In the genomic region with DNA sequence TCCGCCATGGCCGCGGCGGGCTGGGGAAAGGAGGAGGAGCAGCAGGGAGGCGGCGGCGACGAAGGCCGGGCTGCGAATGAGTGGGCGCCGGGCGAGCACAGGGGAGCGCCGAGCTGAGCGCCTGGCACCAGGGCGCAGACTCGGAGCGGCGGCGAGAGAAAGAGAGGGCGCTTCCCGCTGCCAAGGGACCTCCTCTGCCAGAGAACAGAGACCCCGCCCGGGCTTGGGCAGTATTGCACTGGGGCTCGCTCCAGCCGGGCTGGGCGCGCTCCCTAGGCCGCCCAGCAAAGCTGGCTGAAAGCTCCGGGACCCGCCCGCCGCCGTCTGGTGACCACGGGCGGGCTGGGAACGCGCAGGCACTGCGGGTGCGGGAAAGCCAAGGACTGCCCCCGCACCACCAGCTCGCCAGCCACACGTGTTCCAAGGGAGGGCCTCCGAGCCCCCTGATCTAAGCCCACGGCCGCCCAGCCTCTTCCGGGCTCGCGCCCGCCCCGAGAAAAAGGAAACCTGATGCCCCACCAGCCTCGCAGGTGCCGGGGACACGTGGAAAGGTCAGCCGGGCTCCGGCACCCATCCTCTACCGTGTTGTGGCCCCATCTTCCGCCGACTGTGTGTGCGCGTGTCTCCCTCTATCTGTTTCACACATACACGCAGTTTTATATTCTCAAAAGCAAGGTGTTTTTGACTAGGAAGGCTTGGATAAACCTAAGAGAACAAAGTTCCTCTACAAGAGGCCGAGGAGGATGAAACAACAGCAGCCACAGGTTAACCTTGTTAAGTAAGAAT, we compare ENCODE assay signal across 1 cellular context.
TF ChIP-seq lines count a peak whose summit lies in the region.

A gene (minus strand): TSS at position 140 of the 786 bp plus-strand sequence. CDS start 132 bp downstream, at position 8.

TF ChIP-seq in HepG2, 621 proteins besides CTCF, POLR2A, EP300 and RAD21 (continued from another document and continues in another):
- TF ChIP-seq, protein P1, sequence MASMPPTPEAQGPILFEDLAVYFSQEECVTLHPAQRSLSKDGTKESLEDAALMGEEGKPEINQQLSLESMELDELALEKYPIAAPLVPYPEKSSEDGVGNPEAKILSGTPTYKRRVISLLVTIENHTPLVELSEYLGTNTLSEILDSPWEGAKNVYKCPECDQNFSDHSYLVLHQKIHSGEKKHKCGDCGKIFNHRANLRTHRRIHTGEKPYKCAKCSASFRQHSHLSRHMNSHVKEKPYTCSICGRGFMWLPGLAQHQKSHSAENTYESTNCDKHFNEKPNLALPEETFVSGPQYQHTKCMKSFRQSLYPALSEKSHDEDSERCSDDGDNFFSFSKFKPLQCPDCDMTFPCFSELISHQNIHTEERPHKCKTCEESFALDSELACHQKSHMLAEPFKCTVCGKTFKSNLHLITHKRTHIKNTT (CRISPR knock-in tag; IDR thresholded peaks at IDR 0.05): no peak
- no peak for TF ChIP-seq JARID2 (CRISPR knock-in tag; IDR thresholded peaks at IDR 0.05; ENCODE audit: insufficient replicate concordance)
- TF ChIP-seq ZNF563 (CRISPR knock-in tag; IDR thresholded peaks at IDR 0.05): peak; percentile 37; the same call in 1 of the 2 replicates
- peak; percentile 66; the same call in 1 of the 2 replicates for TF ChIP-seq ZNF235 (CRISPR knock-in tag; IDR thresholded peaks at IDR 0.05; ENCODE audit: borderline replicate concordance)
- peak; percentile 9; the same call in 1 of the 2 replicates for TF ChIP-seq REL (CRISPR knock-in tag; conservative IDR thresholded peaks at IDR 0.05)
- no peak for TF ChIP-seq ZNF44 (CRISPR knock-in tag; IDR thresholded peaks at IDR 0.05)
- TF ChIP-seq, protein P2, sequence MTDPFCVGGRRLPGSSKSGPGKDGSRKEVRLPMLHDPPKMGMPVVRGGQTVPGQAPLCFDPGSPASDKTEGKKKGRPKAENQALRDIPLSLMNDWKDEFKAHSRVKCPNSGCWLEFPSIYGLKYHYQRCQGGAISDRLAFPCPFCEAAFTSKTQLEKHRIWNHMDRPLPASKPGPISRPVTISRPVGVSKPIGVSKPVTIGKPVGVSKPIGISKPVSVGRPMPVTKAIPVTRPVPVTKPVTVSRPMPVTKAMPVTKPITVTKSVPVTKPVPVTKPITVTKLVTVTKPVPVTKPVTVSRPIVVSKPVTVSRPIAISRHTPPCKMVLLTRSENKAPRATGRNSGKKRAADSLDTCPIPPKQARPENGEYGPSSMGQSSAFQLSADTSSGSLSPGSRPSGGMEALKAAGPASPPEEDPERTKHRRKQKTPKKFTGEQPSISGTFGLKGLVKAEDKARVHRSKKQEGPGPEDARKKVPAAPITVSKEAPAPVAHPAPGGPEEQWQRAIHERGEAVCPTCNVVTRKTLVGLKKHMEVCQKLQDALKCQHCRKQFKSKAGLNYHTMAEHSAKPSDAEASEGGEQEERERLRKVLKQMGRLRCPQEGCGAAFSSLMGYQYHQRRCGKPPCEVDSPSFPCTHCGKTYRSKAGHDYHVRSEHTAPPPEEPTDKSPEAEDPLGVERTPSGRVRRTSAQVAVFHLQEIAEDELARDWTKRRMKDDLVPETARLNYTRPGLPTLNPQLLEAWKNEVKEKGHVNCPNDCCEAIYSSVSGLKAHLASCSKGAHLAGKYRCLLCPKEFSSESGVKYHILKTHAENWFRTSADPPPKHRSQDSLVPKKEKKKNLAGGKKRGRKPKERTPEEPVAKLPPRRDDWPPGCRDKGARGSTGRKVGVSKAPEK (CRISPR knock-in tag; IDR thresholded peaks at IDR 0.05; ENCODE audit: borderline replicate concordance): peak; percentile 51; the same call in 1 of the 2 replicates
- TF ChIP-seq, protein P3, sequence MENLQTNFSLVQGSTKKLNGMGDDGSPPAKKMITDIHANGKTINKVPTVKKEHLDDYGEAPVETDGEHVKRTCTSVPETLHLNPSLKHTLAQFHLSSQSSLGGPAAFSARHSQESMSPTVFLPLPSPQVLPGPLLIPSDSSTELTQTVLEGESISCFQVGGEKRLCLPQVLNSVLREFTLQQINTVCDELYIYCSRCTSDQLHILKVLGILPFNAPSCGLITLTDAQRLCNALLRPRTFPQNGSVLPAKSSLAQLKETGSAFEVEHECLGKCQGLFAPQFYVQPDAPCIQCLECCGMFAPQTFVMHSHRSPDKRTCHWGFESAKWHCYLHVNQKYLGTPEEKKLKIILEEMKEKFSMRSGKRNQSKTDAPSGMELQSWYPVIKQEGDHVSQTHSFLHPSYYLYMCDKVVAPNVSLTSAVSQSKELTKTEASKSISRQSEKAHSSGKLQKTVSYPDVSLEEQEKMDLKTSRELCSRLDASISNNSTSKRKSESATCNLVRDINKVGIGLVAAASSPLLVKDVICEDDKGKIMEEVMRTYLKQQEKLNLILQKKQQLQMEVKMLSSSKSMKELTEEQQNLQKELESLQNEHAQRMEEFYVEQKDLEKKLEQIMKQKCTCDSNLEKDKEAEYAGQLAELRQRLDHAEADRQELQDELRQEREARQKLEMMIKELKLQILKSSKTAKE (CRISPR knock-in tag; IDR thresholded peaks at IDR 0.05; ENCODE audit: borderline replicate concordance): no peak
- TF ChIP-seq ZNF891 (CRISPR knock-in tag; IDR thresholded peaks at IDR 0.05): no peak; the same call in 1 of the 2 replicates
- peak; percentile 85; the same call in 1 of the 2 replicates for TF ChIP-seq RNF2 (conservative IDR thresholded peaks at IDR 0.05; ENCODE audit: low read depth)
- no peak; the same call in 1 of the 2 replicates for TF ChIP-seq HCFC1 (IDR thresholded peaks at IDR 0.05; ENCODE audit: low read depth, low read length)
- TF ChIP-seq ZNF317 (CRISPR knock-in tag; IDR thresholded peaks at IDR 0.05): peak; percentile 70; the same call in 1 of the 2 replicates
- TF ChIP-seq, protein P4, sequence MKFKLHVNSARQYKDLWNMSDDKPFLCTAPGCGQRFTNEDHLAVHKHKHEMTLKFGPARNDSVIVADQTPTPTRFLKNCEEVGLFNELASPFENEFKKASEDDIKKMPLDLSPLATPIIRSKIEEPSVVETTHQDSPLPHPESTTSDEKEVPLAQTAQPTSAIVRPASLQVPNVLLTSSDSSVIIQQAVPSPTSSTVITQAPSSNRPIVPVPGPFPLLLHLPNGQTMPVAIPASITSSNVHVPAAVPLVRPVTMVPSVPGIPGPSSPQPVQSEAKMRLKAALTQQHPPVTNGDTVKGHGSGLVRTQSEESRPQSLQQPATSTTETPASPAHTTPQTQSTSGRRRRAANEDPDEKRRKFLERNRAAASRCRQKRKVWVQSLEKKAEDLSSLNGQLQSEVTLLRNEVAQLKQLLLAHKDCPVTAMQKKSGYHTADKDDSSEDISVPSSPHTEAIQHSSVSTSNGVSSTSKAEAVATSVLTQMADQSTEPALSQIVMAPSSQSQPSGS (CRISPR knock-in tag; IDR thresholded peaks at IDR 0.05): peak; percentile 52; the same call in 1 of the 2 replicates
- TF ChIP-seq KDM4B (CRISPR knock-in tag; IDR thresholded peaks at IDR 0.05): no peak
- no peak for TF ChIP-seq SAFB2 (CRISPR knock-in tag; IDR thresholded peaks at IDR 0.05; ENCODE audit: borderline replicate concordance, low read depth)
- TF ChIP-seq, protein P5, sequence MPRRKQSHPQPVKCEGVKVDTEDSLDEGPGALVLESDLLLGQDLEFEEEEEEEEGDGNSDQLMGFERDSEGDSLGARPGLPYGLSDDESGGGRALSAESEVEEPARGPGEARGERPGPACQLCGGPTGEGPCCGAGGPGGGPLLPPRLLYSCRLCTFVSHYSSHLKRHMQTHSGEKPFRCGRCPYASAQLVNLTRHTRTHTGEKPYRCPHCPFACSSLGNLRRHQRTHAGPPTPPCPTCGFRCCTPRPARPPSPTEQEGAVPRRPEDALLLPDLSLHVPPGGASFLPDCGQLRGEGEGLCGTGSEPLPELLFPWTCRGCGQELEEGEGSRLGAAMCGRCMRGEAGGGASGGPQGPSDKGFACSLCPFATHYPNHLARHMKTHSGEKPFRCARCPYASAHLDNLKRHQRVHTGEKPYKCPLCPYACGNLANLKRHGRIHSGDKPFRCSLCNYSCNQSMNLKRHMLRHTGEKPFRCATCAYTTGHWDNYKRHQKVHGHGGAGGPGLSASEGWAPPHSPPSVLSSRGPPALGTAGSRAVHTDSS (CRISPR knock-in tag; conservative IDR thresholded peaks at IDR 0.05): 0 out of 2 replicates have a peak, but pooled peaks have one; percentile 19
- TF ChIP-seq ZNF335 (CRISPR knock-in tag; IDR thresholded peaks at IDR 0.05): 0 out of 2 replicates have a peak, but pooled peaks have one; percentile 26
- TF ChIP-seq, protein P6, sequence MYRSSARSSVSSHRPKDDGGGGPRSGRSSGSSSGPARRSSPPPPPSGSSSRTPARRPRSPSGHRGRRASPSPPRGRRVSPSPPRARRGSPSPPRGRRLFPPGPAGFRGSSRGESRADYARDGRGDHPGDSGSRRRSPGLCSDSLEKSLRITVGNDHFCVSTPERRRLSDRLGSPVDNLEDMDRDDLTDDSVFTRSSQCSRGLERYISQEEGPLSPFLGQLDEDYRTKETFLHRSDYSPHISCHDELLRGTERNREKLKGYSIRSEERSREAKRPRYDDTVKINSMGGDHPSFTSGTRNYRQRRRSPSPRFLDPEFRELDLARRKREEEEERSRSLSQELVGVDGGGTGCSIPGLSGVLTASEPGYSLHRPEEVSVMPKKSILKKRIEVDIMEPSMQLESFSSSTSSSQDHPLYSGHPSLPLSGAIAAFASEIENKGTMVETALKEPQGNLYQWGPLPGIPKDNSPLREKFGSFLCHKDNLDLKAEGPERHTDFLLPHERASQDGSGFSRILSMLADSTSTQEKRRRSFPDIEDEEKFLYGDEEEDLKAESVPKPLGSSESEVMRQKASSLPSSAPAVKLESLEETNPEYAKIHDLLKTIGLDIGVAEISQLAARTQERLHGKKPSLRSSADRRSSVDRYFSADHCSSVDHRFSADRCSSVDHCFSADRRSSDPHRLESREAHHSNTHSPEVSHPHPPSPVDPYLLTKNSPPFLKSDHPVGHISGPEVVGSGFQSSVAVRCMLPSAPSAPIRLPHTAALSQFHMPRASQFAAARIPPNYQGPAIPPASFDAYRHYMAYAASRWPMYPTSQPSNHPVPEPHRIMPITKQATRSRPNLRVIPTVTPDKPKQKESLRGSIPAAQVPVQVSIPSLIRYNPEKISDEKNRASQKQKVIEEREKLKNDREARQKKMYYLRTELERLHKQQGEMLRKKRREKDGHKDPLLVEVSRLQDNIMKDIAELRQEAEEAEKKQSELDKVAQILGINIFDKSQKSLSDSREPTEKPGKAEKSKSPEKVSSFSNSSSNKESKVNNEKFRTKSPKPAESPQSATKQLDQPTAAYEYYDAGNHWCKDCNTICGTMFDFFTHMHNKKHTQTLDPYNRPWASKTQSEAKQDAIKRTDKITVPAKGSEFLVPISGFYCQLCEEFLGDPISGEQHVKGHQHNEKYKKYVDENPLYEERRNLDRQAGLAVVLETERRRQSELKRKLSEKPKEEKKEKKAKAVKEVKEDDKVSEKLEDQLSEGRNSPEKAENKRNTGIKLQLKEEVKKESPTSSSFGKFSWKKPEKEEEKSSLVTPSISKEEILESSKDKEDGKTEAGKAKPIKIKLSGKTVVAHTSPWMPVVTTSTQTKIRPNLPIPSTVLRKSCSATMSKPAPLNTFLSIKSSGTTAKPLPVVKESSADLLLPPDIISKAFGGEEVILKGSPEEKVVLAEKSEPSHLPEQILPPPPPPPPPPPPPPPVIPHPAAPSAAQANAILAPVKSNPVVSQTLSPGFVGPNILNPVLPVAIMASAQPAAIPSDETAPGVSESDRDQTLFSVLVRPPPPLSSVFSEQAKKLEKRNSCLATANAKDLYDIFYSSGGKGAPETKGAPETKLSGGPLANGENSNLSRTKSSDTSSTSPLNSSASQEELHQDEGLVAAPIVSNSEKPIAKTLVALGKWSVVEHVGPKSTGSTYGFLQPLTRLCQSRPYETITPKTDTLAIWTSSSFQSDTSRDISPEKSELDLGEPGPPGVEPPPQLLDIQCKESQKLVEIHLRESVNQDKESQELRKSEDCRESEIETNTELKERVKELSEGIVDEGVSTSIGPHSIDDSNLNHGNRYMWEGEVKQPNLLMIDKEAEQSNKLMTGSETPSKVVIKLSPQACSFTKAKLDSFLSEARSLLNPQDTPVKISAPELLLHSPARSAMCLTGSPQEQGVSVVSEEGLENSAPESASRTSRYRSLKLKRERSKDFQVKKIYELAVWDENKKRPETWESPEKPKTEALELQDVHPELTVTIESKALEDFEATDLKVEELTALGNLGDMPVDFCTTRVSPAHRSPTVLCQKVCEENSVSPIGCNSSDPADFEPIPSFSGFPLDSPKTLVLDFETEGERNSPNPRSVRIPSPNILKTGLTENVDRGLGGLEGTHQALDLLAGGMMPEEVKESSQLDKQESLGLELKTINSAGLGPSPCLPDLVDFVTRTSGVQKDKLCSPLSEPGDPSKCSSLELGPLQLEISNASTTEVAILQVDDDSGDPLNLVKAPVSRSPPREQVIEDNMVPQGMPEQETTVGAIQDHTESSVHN (CRISPR knock-in tag; IDR thresholded peaks at IDR 0.05): no peak
- peak; percentile 30; the same call in 1 of the 2 replicates for TF ChIP-seq ZNF619 (CRISPR knock-in tag; IDR thresholded peaks at IDR 0.05)
- TF ChIP-seq GABPB1 (CRISPR knock-in tag; IDR thresholded peaks at IDR 0.05): peak; percentile 95
- TF ChIP-seq MYC (CRISPR knock-in tag; IDR thresholded peaks at IDR 0.05; ENCODE audit: borderline replicate concordance): peak; percentile 96
- TF ChIP-seq, protein P7, sequence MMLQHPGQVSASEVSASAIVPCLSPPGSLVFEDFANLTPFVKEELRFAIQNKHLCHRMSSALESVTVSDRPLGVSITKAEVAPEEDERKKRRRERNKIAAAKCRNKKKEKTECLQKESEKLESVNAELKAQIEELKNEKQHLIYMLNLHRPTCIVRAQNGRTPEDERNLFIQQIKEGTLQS (CRISPR knock-in tag; IDR thresholded peaks at IDR 0.05): no peak
- 0 out of 2 replicates have a peak, but pooled peaks have one; percentile 66 for TF ChIP-seq ZFP82 (CRISPR knock-in tag; IDR thresholded peaks at IDR 0.05; ENCODE audit: borderline replicate concordance)
- TF ChIP-seq, protein P8, sequence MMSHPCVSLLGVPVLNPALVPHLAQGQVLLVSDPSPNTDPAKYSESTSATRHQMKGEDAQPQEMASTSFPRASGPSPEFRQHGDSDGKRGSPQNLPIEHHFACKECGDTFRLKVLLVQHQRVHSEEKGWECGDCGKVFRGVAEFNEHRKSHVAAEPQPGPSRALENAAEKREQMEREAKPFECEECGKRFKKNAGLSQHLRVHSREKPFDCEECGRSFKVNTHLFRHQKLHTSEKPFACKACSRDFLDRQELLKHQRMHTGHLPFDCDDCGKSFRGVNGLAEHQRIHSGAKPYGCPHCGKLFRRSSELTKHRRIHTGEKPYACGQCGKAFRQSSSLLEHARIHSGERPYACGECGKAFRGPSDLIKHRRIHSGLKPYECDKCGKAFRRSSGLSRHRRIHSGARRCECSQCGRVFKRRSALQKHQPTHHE (CRISPR knock-in tag; IDR thresholded peaks at IDR 0.05; ENCODE audit: borderline replicate concordance): peak; percentile 94
- TF ChIP-seq GATAD2A (CRISPR knock-in tag; IDR thresholded peaks at IDR 0.05): peak; percentile 78
- TF ChIP-seq ZNF615 (CRISPR knock-in tag; IDR thresholded peaks at IDR 0.05; ENCODE audit: borderline replicate concordance): no peak
- TF ChIP-seq, protein P9, sequence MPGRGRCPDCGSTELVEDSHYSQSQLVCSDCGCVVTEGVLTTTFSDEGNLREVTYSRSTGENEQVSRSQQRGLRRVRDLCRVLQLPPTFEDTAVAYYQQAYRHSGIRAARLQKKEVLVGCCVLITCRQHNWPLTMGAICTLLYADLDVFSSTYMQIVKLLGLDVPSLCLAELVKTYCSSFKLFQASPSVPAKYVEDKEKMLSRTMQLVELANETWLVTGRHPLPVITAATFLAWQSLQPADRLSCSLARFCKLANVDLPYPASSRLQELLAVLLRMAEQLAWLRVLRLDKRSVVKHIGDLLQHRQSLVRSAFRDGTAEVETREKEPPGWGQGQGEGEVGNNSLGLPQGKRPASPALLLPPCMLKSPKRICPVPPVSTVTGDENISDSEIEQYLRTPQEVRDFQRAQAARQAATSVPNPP (CRISPR knock-in tag; IDR thresholded peaks at IDR 0.05): peak; percentile 95; the same call in 1 of the 2 replicates
- TF ChIP-seq ZNF766 (CRISPR knock-in tag; IDR thresholded peaks at IDR 0.05; ENCODE audit: borderline replicate concordance): peak; percentile 84; the same call in 1 of the 2 replicates
- TF ChIP-seq, protein P10, sequence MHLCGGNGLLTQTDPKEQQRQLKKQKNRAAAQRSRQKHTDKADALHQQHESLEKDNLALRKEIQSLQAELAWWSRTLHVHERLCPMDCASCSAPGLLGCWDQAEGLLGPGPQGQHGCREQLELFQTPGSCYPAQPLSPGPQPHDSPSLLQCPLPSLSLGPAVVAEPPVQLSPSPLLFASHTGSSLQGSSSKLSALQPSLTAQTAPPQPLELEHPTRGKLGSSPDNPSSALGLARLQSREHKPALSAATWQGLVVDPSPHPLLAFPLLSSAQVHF (CRISPR knock-in tag; IDR thresholded peaks at IDR 0.05): no peak
